8 cellular contexts compared by ENCODE assay signal in the genomic region with DNA sequence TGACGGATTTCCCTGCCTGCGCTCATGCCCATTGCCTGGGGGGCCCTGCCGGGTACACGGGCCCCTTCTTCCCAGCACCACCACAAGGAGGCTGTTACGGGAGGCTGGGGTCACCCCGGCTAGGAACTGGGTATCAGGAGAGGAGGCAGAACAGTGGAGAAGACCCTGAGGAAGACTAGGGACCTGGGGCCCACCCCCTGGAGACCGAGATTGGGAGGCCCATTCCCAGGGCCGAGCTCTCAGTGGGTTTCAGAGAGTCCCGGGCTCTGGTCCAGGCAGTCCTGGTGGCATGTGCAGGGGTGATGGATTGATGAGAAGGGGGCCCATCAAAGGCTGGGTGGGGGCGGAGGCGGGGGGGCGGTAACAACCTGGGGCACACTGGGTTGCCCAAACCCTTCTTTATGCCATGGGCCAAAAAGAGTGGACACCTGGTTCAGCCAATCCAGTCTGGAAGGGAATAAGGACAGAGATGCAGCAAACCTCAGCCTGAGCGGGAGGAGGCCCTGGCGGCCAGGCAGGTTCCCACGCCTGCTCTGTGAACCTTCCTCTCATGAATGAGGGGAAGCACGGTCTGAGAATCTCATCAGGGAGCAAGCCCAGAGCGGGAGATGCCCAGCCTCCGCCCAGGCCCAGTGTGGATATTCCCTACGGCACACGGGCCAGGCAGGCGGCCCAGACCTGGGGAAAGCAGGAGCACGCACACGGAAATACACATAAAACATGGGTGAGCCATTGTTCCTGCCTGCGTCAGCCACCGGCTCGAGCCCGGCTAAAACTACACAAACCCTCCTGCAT. TPM values are rescaled to one million over a fixed set of nuclear protein-coding genes. Genes with fewer than 3 reads are reported as not detected.
DNase-seq lines count a peak whose midpoint lies in the region; ATAC-seq and TF ChIP-seq lines count a peak whose summit lies in the region.

No MANE protein-coding gene starts in this region.

- peaks cover 5% of the 10 kb centered on the region for H3K27me3 Mint-ChIP-seq in IgD-negative memory B cell
- peaks cover 9% of the 10 kb centered on the region for H3K27me3 Mint-ChIP-seq in nephron (ENCODE audit: low read depth)

- TF ChIP-seq CTCF in AG10803 (conservative IDR thresholded peaks at IDR 0.05; ENCODE audit: low read length) = no peak
- peak in 1 of 3 experiments; percentile 1 for TF ChIP-seq CTCF in nephron (IDR thresholded peaks at IDR 0.05; ENCODE audit: unreplicated experiment in 3 of 3)

- H3K4me1 Mint-ChIP-seq in IgD-negative memory B cell (peaks cover 11 to 17% (median 15%) of the 10 kb centered on the region in 3 donors), nephron (peaks cover 35% of the 10 kb centered on the region)

- H3K9me3 Mint-ChIP-seq in IgD-negative memory B cell (no peaks in the 10 kb centered on the region), nephron (no peaks in the 10 kb centered on the region)

- H3K9me3 ChIP-seq in effector memory CD4-positive, alpha-beta T cell (ENCODE audit: control insufficient read depth, low read length) = no peaks in the 10 kb centered on the region

- peak overlapping the region; percentile 74 for H3K4me3 ChIP-seq in AG10803 (ENCODE audit: low read length)
- H3K4me3 ChIP-seq in effector memory CD4-positive, alpha-beta T cell (ENCODE audit: insufficient read depth, low read depth, low read length, poor library complexity, severe bottlenecking) = peak overlapping the region; percentile 62

- no peak overlapping the region for H3K27ac ChIP-seq in effector memory CD4-positive, alpha-beta T cell (ENCODE audit: insufficient read depth, low read length, poor library complexity, severe bottlenecking)

- peaks cover 6% of the 10 kb centered on the region for H3K4me1 ChIP-seq in effector memory CD4-positive, alpha-beta T cell (ENCODE audit: control insufficient read depth, insufficient read depth, low read length, poor library complexity, severe bottlenecking)

- DNase-seq in AG10803 (ENCODE audit: low read depth) = no peak
- DNase-seq in effector memory CD4-positive, alpha-beta T cell = no peak
- DNase-seq in NCI-H2107 treated with DMSO at 0.1 percent for 48 hours (lab: John Stamatoyannopoulos, UW; ENCODE audit: unreplicated experiment) = no peak
- DNase-seq in cerebellum (ENCODE audit: low spot score) = no peak

- no peaks in the 10 kb centered on the region for H3K36me3 Mint-ChIP-seq in IgD-negative memory B cell
- H3K36me3 Mint-ChIP-seq in nephron (ENCODE audit: low read depth) = no peaks in the 10 kb centered on the region

- H3K4me3 Mint-ChIP-seq in IgD-negative memory B cell = peak overlapping the region; percentile 60 to 88 (median 76)
- peak overlapping the region; percentile 78 to 84 (median 83) for H3K4me3 Mint-ChIP-seq in nephron

- ATAC-seq in HG02642 (IDR thresholded peaks at IDR 0.05; ENCODE audit: poor library complexity, unreplicated experiment) = no peak
- no peak for ATAC-seq in GM19324 (IDR thresholded peaks at IDR 0.05; ENCODE audit: low FRiP score, unreplicated experiment)

- H3K27me3 ChIP-seq in effector memory CD4-positive, alpha-beta T cell (replicated peaks; ENCODE audit: control insufficient read depth, insufficient read depth, low read length, poor library complexity, severe bottlenecking) = peaks cover 6% of the 10 kb centered on the region

- H3K27ac Mint-ChIP-seq in IgD-negative memory B cell (no peak overlapping the region), nephron (peak overlapping the region in 2 of 3 experiments; percentile 24 to 66)

- no peaks in the 10 kb centered on the region for H3K36me3 ChIP-seq in effector memory CD4-positive, alpha-beta T cell (ENCODE audit: control insufficient read depth, insufficient read depth, low read length)

RNA-seq across cellular contexts. Expression of a gene that starts 0.8 kb away (rescaled TPM):
- polyA plus RNA-seq in IgD-negative memory B cell = 0.26 TPM
- 10.1 TPM for total RNA-seq in cerebellum

RNA-seq across cellular contexts. Expression of a gene that starts 29.1 kb away (rescaled TPM):
- polyA plus RNA-seq in IgD-negative memory B cell = not detected
- 4.5 TPM for total RNA-seq in cerebellum

Comparison
In these comparisons a context has a peak if more than half of its experiments do, and no peak if none do; other contexts are left out.
1. H3K27ac Mint-ChIP-seq: peak in nephron (2 of 3); none in IgD-negative memory B cell (0 of 3).